Comparison of ENCODE assay signal across 1 cellular context in the genomic region with DNA sequence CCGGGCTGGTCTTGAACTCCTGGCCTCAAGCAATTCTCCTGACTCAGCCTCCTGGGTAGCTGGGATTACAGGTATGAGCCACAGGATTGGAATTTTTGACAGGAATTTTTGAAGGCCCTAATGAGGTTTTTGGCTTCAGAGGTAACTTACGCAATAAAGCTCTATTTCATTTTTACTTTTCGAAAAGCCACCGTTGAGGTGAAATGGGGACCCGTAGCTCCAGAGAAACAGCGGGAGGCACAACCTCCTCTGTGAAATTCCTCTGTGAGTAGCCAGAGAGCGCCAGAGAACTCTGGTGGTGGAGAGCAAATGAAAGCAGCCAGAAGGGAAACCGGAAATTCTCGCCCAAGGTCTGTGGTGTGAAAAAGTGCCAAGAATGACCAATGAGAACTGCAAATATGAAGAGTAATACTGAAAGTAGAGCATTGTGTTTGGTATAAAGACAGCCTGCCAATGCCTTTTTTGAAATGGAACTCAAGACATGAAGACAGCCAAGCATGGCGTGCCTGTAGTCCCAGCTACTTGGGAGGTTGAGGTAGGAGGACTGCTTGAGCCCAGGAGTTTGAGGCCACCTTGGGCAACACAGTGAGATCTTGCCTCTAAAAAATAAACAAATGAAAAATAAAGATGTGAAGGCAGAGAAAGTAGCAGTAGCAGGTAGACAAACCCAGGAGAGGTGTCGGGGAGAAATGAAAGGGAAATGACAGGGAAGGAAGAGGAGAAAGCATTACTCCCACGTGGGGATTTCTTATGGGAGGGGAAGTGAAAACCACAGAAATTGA.
A peak's percentile ranks its signal among the peaks of the same experiment; 100 is the strongest.
TF ChIP-seq lines count a peak whose summit lies in the region.

No MANE protein-coding gene starts in this region.

TF ChIP-seq in GM12878, 131 proteins besides CTCF, POLR2A, EP300 and RAD21 (continued from another document and continues in another):
- TF ChIP-seq, protein P1, sequence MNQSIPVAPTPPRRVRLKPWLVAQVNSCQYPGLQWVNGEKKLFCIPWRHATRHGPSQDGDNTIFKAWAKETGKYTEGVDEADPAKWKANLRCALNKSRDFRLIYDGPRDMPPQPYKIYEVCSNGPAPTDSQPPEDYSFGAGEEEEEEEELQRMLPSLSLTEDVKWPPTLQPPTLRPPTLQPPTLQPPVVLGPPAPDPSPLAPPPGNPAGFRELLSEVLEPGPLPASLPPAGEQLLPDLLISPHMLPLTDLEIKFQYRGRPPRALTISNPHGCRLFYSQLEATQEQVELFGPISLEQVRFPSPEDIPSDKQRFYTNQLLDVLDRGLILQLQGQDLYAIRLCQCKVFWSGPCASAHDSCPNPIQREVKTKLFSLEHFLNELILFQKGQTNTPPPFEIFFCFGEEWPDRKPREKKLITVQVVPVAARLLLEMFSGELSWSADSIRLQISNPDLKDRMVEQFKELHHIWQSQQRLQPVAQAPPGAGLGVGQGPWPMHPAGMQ (IDR thresholded peaks at IDR 0.05; ENCODE audit: borderline replicate concordance) = no peak
- TF ChIP-seq NR2C2 (IDR thresholded peaks at IDR 0.05; ENCODE audit: borderline replicate concordance, control insufficient read depth, insufficient read length, low read depth) (no peak), PAX5 (IDR thresholded peaks at IDR 0.05; ENCODE audit: borderline replicate concordance, low read depth, low read length) (peak; percentile 83; the same call in 1 of the 2 replicates), ZBTB40 (IDR thresholded peaks at IDR 0.05; ENCODE audit: borderline replicate concordance) (no peak), SUZ12 (IDR thresholded peaks at IDR 0.05; ENCODE audit: unreplicated experiment) (no peak), NR2F1 (conservative IDR thresholded peaks at IDR 0.05) (peak; percentile 41), NBN (IDR thresholded peaks at IDR 0.05) (peak; percentile 98), CHD2 (IDR thresholded peaks at IDR 0.05; ENCODE audit: borderline replicate concordance, low read depth, low read length) (0 out of 2 replicates have a peak, but pooled peaks have one; percentile 29), SIN3A (IDR thresholded peaks at IDR 0.05; ENCODE audit: low read depth, low read length) (peak; percentile 66; the same call in 1 of the 2 replicates), ZNF274 (IDR thresholded peaks at IDR 0.05; ENCODE audit: insufficient read depth, insufficient read length) (no peak), MXI1 (IDR thresholded peaks at IDR 0.05; ENCODE audit: low read depth, low read length) (peak; percentile 78), BMI1 (IDR thresholded peaks at IDR 0.05; ENCODE audit: borderline replicate concordance) (peak; percentile 79; the same call in 1 of the 2 replicates), TCF12 (IDR thresholded peaks at IDR 0.05; ENCODE audit: low read depth, low read length) (0 out of 2 replicates have a peak, but pooled peaks have one; percentile 54), YBX1 (IDR thresholded peaks at IDR 0.05) (no peak), DPF2 (IDR thresholded peaks at IDR 0.05) (peak; percentile 96), IRF4 (IDR thresholded peaks at IDR 0.05; ENCODE audit: low read depth, low read length) (peak; percentile 97), NFIC (IDR thresholded peaks at IDR 0.05; ENCODE audit: low read depth, low read length) (peak; percentile 87), POLR2AphosphoS2 (IDR thresholded peaks at IDR 0.05; ENCODE audit: low read depth, low read length) (no peak), HCFC1 (IDR thresholded peaks at IDR 0.05; ENCODE audit: low read length) (0 out of 2 replicates have a peak, but pooled peaks have one; percentile 8), TBL1XR1 (IDR thresholded peaks at IDR 0.05; ENCODE audit: low read depth, low read length) (peak; percentile 92), KAT2A (conservative IDR thresholded peaks at IDR 0.05; ENCODE audit: control insufficient read depth, low read depth, low read length) (no peak), SMAD1 (IDR thresholded peaks at IDR 0.05; ENCODE audit: low read depth, partially characterized antibody) (peak; percentile 76), MTA2 (IDR thresholded peaks at IDR 0.05; ENCODE audit: low read depth) (peak; percentile 78), CEBPB (IDR thresholded peaks at IDR 0.05; ENCODE audit: borderline replicate concordance in 1 of 2, low read depth in 2 of 2, low read length in 2 of 2) (peak in 1 of 2 experiments; percentile 72; a peak in 1 of 4 replicates), WRNIP1 (IDR thresholded peaks at IDR 0.05; ENCODE audit: borderline replicate concordance, low read depth, low read length) (no peak), ASH2L (IDR thresholded peaks at IDR 0.05; ENCODE audit: borderline replicate concordance, low read depth) (peak; percentile 85; the same call in 1 of the 2 replicates), ZNF217 (IDR thresholded peaks at IDR 0.05) (peak; percentile 70; the same call in 1 of the 2 replicates), MTA3 (IDR thresholded peaks at IDR 0.05; ENCODE audit: borderline replicate concordance, low read length) (no peak), MEF2B (IDR thresholded peaks at IDR 0.05; ENCODE audit: partially characterized antibody, poor library complexity, severe bottlenecking) (peak; percentile 78), ZNF207 (IDR thresholded peaks at IDR 0.05; ENCODE audit: borderline replicate concordance) (peak; percentile 83), YY1 (IDR thresholded peaks at IDR 0.05; ENCODE audit: low read depth, low read length) (peak; percentile 80), KDM1A (IDR thresholded peaks at IDR 0.05; ENCODE audit: borderline replicate concordance) (no peak), SUPT20H (IDR thresholded peaks at IDR 0.05; ENCODE audit: borderline replicate concordance, control insufficient read depth, low read depth, low read length) (no peak), SREBF2 (IDR thresholded peaks at IDR 0.05; ENCODE audit: low read length) (no peak), TCF3 (IDR thresholded peaks at IDR 0.05; ENCODE audit: borderline replicate concordance, insufficient read depth, low read depth, low read length) (peak; percentile 44; the same call in 1 of the 2 replicates)
- TF ChIP-seq, protein P2, sequence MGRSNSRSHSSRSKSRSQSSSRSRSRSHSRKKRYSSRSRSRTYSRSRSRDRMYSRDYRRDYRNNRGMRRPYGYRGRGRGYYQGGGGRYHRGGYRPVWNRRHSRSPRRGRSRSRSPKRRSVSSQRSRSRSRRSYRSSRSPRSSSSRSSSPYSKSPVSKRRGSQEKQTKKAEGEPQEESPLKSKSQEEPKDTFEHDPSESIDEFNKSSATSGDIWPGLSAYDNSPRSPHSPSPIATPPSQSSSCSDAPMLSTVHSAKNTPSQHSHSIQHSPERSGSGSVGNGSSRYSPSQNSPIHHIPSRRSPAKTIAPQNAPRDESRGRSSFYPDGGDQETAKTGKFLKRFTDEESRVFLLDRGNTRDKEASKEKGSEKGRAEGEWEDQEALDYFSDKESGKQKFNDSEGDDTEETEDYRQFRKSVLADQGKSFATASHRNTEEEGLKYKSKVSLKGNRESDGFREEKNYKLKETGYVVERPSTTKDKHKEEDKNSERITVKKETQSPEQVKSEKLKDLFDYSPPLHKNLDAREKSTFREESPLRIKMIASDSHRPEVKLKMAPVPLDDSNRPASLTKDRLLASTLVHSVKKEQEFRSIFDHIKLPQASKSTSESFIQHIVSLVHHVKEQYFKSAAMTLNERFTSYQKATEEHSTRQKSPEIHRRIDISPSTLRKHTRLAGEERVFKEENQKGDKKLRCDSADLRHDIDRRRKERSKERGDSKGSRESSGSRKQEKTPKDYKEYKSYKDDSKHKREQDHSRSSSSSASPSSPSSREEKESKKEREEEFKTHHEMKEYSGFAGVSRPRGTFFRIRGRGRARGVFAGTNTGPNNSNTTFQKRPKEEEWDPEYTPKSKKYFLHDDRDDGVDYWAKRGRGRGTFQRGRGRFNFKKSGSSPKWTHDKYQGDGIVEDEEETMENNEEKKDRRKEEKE (IDR thresholded peaks at IDR 0.05) = no peak
- TF ChIP-seq, protein P3, sequence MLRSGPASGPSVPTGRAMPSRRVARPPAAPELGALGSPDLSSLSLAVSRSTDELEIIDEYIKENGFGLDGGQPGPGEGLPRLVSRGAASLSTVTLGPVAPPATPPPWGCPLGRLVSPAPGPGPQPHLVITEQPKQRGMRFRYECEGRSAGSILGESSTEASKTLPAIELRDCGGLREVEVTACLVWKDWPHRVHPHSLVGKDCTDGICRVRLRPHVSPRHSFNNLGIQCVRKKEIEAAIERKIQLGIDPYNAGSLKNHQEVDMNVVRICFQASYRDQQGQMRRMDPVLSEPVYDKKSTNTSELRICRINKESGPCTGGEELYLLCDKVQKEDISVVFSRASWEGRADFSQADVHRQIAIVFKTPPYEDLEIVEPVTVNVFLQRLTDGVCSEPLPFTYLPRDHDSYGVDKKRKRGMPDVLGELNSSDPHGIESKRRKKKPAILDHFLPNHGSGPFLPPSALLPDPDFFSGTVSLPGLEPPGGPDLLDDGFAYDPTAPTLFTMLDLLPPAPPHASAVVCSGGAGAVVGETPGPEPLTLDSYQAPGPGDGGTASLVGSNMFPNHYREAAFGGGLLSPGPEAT (IDR thresholded peaks at IDR 0.05; ENCODE audit: low read depth) = peak; percentile 93
- TF ChIP-seq, protein P4, sequence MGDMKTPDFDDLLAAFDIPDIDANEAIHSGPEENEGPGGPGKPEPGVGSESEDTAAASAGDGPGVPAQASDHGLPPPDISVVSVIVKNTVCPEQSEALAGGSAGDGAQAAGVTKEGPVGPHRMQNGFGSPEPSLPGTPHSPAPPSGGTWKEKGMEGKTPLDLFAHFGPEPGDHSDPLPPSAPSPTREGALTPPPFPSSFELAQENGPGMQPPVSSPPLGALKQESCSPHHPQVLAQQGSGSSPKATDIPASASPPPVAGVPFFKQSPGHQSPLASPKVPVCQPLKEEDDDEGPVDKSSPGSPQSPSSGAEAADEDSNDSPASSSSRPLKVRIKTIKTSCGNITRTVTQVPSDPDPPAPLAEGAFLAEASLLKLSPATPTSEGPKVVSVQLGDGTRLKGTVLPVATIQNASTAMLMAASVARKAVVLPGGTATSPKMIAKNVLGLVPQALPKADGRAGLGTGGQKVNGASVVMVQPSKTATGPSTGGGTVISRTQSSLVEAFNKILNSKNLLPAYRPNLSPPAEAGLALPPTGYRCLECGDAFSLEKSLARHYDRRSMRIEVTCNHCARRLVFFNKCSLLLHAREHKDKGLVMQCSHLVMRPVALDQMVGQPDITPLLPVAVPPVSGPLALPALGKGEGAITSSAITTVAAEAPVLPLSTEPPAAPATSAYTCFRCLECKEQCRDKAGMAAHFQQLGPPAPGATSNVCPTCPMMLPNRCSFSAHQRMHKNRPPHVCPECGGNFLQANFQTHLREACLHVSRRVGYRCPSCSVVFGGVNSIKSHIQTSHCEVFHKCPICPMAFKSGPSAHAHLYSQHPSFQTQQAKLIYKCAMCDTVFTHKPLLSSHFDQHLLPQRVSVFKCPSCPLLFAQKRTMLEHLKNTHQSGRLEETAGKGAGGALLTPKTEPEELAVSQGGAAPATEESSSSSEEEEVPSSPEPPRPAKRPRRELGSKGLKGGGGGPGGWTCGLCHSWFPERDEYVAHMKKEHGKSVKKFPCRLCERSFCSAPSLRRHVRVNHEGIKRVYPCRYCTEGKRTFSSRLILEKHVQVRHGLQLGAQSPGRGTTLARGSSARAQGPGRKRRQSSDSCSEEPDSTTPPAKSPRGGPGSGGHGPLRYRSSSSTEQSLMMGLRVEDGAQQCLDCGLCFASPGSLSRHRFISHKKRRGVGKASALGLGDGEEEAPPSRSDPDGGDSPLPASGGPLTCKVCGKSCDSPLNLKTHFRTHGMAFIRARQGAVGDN (IDR thresholded peaks at IDR 0.05) = peak; percentile 78
- TF ChIP-seq, protein P5, sequence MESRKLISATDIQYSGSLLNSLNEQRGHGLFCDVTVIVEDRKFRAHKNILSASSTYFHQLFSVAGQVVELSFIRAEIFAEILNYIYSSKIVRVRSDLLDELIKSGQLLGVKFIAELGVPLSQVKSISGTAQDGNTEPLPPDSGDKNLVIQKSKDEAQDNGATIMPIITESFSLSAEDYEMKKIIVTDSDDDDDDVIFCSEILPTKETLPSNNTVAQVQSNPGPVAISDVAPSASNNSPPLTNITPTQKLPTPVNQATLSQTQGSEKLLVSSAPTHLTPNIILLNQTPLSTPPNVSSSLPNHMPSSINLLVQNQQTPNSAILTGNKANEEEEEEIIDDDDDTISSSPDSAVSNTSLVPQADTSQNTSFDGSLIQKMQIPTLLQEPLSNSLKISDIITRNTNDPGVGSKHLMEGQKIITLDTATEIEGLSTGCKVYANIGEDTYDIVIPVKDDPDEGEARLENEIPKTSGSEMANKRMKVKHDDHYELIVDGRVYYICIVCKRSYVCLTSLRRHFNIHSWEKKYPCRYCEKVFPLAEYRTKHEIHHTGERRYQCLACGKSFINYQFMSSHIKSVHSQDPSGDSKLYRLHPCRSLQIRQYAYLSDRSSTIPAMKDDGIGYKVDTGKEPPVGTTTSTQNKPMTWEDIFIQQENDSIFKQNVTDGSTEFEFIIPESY (IDR thresholded peaks at IDR 0.05) = no peak
